In the genomic region with DNA sequence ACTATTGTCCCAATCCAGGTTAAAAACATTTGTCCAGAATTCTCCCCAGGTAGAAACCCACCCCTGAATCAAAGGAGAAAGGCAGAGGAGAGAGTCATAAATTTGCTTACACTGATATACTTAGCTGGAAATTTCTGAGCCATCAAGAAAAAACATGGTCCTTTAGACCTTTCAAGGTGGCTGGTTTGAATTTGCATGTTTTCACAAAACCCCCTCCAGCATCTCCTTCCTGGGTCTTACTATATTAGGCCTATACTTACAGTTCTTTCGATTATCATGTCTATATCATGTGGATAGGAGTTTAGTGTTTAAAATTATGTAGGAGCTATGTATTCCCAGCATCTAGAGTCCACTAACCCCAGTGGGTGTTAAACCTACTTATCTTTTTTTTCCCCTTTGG, we compare ENCODE assay signal across 31 cellular contexts.
"Had no signal": no experiment of that assay in that cellular context is flagged by ENCODE, and none has a peak within 500 bp of the region (broad histone marks: within the 10 kb centered on the region; RNA-seq: fewer than 3 reads in every experiment).

No MANE protein-coding gene starts in this region.

- H3K27ac Mint-ChIP-seq: immature natural killer cell; naive thymus-derived CD8-positive, alpha-beta T cell; nephron; stimulated activated naive CD8-positive, alpha-beta T cell treated with anti-CD3 and anti-CD28 coated beads, Interleukin-15, Interleukin-2, amounts not matched to agents 100 ng/mL and 50 ng/mL, for 24 hours; type B pancreatic cell had no signal

- H3K36me3 Mint-ChIP-seq: naive thymus-derived CD8-positive, alpha-beta T cell; type B pancreatic cell had no signal

- H3K4me3 ChIP-seq: left lung, lower lobe of right lung, mucosa of descending colon, pancreas, prostate gland, skin epidermis, suprapubic skin, thoracic aorta, tibial artery, uterus had no signal

- H3K4me3 Mint-ChIP-seq: immature natural killer cell; naive thymus-derived CD8-positive, alpha-beta T cell; nephron; neural crest cell; stimulated activated naive CD8-positive, alpha-beta T cell treated with anti-CD3 and anti-CD28 coated beads, Interleukin-15, Interleukin-2, amounts not matched to agents 100 ng/mL and 50 ng/mL, for 24 hours; type B pancreatic cell had no signal

- H3K9me3 Mint-ChIP-seq: nephron had no signal

- H3K27ac ChIP-seq: left lung, lower lobe of right lung, pancreas, prostate gland, skin epidermis, suprapubic skin, thoracic aorta, tibial artery, uterus had no signal

- ATAC-seq: left colon; left lung; lower lobe of right lung; mucosa of descending colon; naive thymus-derived CD8-positive, alpha-beta T cell; pancreas; right cardiac atrium; sciatic nerve had no signal

- H3K27me3 ChIP-seq: left lung, pancreas, suprapubic skin, tibial artery, uterus had no signal

- H3K9me3 ChIP-seq: left lung, lower lobe of right lung, mucosa of descending colon, pancreas, prostate gland, suprapubic skin, thoracic aorta, tibial artery, uterus had no signal

- H3K27me3 Mint-ChIP-seq: stimulated activated naive CD8-positive, alpha-beta T cell treated with anti-CD3 and anti-CD28 coated beads, Interleukin-15, Interleukin-2, amounts not matched to agents 100 ng/mL and 50 ng/mL, for 24 hours had no signal

- DNase-seq: hypothalamus; immature natural killer cell; kidney; left colon; left lung; lower lobe of right lung; mammary epithelial cell; midbrain; mucosa of descending colon; naive thymus-derived CD8-positive, alpha-beta T cell; nucleus accumbens; pancreas; posterior cingulate gyrus; retina; right cardiac atrium; stimulated activated CD4-positive, alpha-beta T cell treated with anti-CD3 and anti-CD28 coated beads, Interleukin-12 subunit alpha, Interleukin-12 subunit beta, amount 100 ng/mL, for 4 hours; stimulated activated CD4-positive, alpha-beta T cell treated with anti-CD3 and anti-CD28 coated beads, Interleukin-15, amount 100 ng/mL, for 24 hours; stimulated activated CD4-positive, alpha-beta T cell treated with anti-CD3 and anti-CD28 coated beads, Interleukin-2, amount 100 ng/mL, for 24 hours; stimulated activated CD4-positive, alpha-beta T cell treated with anti-CD3 and anti-CD28 coated beads, Interleukin-4, amount 100 ng/mL, for 1 hour; stimulated activated naive CD4-positive, alpha-beta T cell; tibial artery; uterus had no signal

- H3K36me3 ChIP-seq: left lung, lower lobe of right lung, pancreas, prostate gland, suprapubic skin, thoracic aorta, tibial artery, uterus had no signal

- H3K4me1 ChIP-seq: left lung, lower lobe of right lung, pancreas, prostate gland, uterus had no signal

- H3K4me1 Mint-ChIP-seq: immature natural killer cell had no signal
